19 cellular contexts compared by ENCODE assay signal in the genomic region with DNA sequence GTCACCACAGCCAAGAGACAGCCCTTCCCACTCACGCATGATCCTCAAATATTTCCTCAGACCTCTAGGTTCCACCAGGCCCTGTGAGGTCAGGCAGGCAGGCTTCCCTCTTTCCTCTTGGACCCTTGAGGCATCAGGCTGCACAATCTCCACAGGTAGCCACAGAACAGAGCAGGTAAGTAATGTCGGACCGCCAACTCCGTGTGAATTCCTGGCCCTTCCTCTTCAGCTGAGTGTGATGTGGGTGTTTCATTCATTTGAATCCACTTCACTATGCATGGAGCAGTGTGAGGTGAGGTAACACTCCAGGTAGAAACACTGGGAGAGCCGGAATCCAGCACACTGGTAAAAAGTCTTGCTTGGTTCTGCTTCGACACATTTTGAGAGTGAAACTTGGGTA.
"Had no signal": no experiment of that assay in that cellular context is flagged by ENCODE, and none has a peak within 500 bp of the region (broad histone marks: within the 10 kb centered on the region; RNA-seq: fewer than 3 reads in every experiment).

No MANE protein-coding gene starts in this region.

- ATAC-seq: activated CD8-positive, alpha-beta T cell treated with anti-CD3 and anti-CD28 coated beads, Interleukin-2, amount 10 ng/mL, durations not matched to agents 7 days and 5 days; activated naive CD4-positive, alpha-beta T cell treated with anti-CD3 and anti-CD28 coated beads, Interleukin-2, amount 50 U/mL, for 72 hours; activated T-cell treated with anti-CD3 and anti-CD28 coated beads, Interleukin-2, amount 50 U/mL, for 72 hours; naive thymus-derived CD4-positive, alpha-beta T cell had no signal

- DNase-seq: activated B cell treated with CpG ODN at 0.5 μM for 24 hours; activated CD4-positive, alpha-beta T cell treated with anti-CD3 and anti-CD28 coated beads for 48 hours; activated CD8-positive, alpha-beta memory T cell treated with anti-CD3 and anti-CD28 coated beads, Interleukin-2, amount 50 U/mL, for 4 hours; activated CD8-positive, alpha-beta T cell treated with anti-CD3 and anti-CD28 coated beads, Interleukin-2, amount 10 ng/mL, durations not matched to agents 7 days and 5 days; activated gamma-delta T cell; activated T-cell treated with anti-CD3 and anti-CD28 coated beads, Interleukin-2, amount 50 U/mL, for 72 hours; central memory CD4-positive, alpha-beta T cell; colonic mucosa; effector CD4-positive, alpha-beta T cell; foreskin melanocyte; head of caudate nucleus; naive thymus-derived CD4-positive, alpha-beta T cell; nucleus accumbens; stimulated activated CD4-positive, alpha-beta T cell treated with anti-CD3 and anti-CD28 coated beads, Interleukin-15, amount 100 ng/mL, for 24 hours; stimulated activated CD4-positive, alpha-beta T cell treated with anti-CD3 and anti-CD28 coated beads, Interleukin-4, amount 100 ng/mL, for 1 hour; stimulated activated naive B cell treated with anti-CD40 and anti-IgM and Interleukin-4, amounts not matched to agents 10 μg/mL and 1 μg/mL and 100 μg/mL, for 72 hours had no signal

- H3K4me3 ChIP-seq: colonic mucosa, right atrium auricular region, skin epidermis had no signal

- H3K36me3 ChIP-seq: colonic mucosa, right atrium auricular region had no signal

- H3K4me1 ChIP-seq: colonic mucosa had no signal

- H3K27me3 ChIP-seq: colonic mucosa, right atrium auricular region had no signal

- H3K27ac ChIP-seq: colonic mucosa, right atrium auricular region, skin epidermis had no signal

- H3K9me3 ChIP-seq: colonic mucosa, right atrium auricular region had no signal
